ENCODE assay signal across 1 cellular context in genomic region chr1:25278371-25278770, GRCh38.
TF ChIP-seq lines count a peak whose summit lies in the region.
"Not testable (repeated sequence)": the region's sequence is repeated elsewhere in the genome, so short reads cannot be mapped to it uniquely, and the experiment has no call there.

No MANE protein-coding gene starts in this region.

TF ChIP-seq in K562, 482 proteins besides CTCF, POLR2A, EP300 and RAD21 (continued from another document):
- TF ChIP-seq MITF (IDR thresholded peaks at IDR 0.05) (peak; percentile 38; the same call in 1 of the 2 replicates), ATF3 (IDR thresholded peaks at IDR 0.05) (peak; percentile 73), ZNF592 (IDR thresholded peaks at IDR 0.05) (0 out of 2 replicates have a peak, but pooled peaks have one; percentile 40), FOSL1 (tag; conservative IDR thresholded peaks at IDR 0.05) (peak; percentile 75), CXXC5 (CRISPR knock-in tag; IDR thresholded peaks at IDR 0.05) (0 out of 2 replicates have a peak, but pooled peaks have one; percentile 19), JUN (IDR thresholded peaks at IDR 0.05; ENCODE audit: borderline replicate concordance, low read depth, low read length) (0 out of 2 replicates have a peak, but pooled peaks have one; percentile 34), BHLHE40 (IDR thresholded peaks at IDR 0.05; ENCODE audit: low read length) (peak; percentile 75)
- TF ChIP-seq ATF3 (CRISPR knock-in tag; conservative IDR thresholded peaks at IDR 0.05); JUN (CRISPR knock-in tag; IDR thresholded peaks at IDR 0.05; ENCODE audit: borderline replicate concordance): not testable (repeated sequence)
